ENCODE assay signal across 14 cellular contexts in the genomic region with DNA sequence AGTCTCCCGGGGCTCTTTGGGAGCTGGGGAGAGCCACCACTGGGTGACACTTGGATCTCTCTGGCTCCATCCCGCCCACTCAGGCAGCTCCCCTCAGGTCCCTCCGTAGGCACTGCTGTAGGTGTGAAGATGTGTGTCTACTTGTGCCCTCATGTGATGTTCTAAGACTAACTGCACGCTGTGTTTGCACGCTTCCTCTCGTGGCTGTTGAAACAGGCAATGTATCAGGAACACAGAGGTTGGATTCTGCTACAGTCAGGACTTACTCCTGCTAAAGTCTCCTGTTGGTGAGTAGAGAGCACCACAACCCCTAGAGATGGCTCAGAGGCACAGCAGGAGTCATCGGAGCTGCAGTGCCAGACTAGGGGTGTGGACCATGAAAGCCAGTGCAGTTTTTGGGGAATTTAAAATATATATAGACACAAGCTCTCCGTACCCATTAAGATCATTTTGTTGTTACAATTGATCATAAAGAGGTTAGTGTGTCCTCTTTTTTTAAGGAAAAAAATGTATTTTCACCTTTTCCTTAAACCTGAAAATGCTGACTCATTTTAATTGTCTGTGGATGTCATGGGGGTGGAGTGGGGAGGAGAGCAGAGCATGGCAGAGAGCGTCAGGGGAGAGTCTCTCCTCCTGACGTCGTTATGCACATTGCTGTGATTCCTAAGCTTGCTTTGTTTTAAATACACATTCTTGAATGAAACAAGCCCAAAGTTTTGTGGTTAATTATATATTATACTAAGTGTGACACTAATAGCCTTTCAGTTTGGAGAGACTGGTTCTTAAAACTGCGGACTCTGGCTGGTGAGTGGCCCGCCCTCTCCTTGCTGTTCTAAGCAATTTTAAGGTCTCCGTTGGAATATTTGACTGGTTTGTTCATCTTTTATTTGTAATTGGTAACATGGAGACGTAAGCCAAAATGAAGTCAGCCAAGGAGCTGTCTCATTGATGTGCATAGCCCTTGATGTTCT.
DNase-seq lines count a peak whose midpoint lies in the region; ATAC-seq and TF ChIP-seq lines count a peak whose summit lies in the region.
"Had no signal": no experiment of that assay in that cellular context is flagged by ENCODE, and none has a peak within 500 bp of the region (broad histone marks: within the 10 kb centered on the region; RNA-seq: fewer than 3 reads in every experiment).

No MANE protein-coding gene starts in this region.

- ATAC-seq in HG03571 (IDR thresholded peaks at IDR 0.05; ENCODE audit: unreplicated experiment): no peak
- no peak for ATAC-seq in HG02840 (IDR thresholded peaks at IDR 0.05; ENCODE audit: low FRiP score, unreplicated experiment)

- no peak overlapping the region for H3K4me3 ChIP-seq in AG04449 (ENCODE audit: low read depth, low read length)
- no peak overlapping the region for H3K4me3 ChIP-seq in HUES48 (ENCODE audit: low read depth, low read length)
- no peak overlapping the region for H3K4me3 ChIP-seq in muscle layer of duodenum (ENCODE audit: low read depth in 1 of 2, low read length in 2 of 2)

- DNase-seq in AG04449 (ENCODE audit: low read depth, low spot score) (peak; percentile 82), dedifferentiated amniotic fluid mesenchymal stem cell (ENCODE audit: extremely low spot score) (peak; percentile 53), NCI-H510A (lab: John Stamatoyannopoulos, UW) (no peak), T1000 (lab: John Stamatoyannopoulos, UW) (no peak)
- DNase-seq: activated effector memory CD4-positive, alpha-beta T cell treated with anti-CD3 and anti-CD28 coated beads, Interleukin-2, amount 50 U/mL, for 16 hours; CD4-positive, alpha-beta T cell; glutamatergic neuron; natural killer cell; NCI-H226; T-helper 1 cell had no signal

- peak; percentile 42 for TF ChIP-seq CTCF in AG04449 (IDR thresholded peaks at IDR 0.05; ENCODE audit: insufficient read depth, low read length, missing control alignments)

- POLR2A ChIA-PET in AG04449 (lab: Yijun Ruan, JAX): interaction anchor here (1.1 to 1.6 kb wide), 2 partner anchors 15 to 17 kb away, joined by 4 to 7 read pairs; a partner anchor contains a TSS

- peaks cover 79% of the 10 kb centered on the region for H3K36me3 ChIP-seq in HUES48 (ENCODE audit: control insufficient read depth, insufficient read depth, low read length)
- H3K36me3 ChIP-seq in muscle layer of duodenum (ENCODE audit: control insufficient read depth in 1 of 2, insufficient read depth in 2 of 2, low read length in 2 of 2): peaks cover 15 to 34% of the 10 kb centered on the region in 2 donors

- CTCF ChIA-PET in AG04449 (lab: Yijun Ruan, JAX): interaction anchor here (0.6 to 1.6 kb wide), 7 partner anchors 9 to 34 kb away, joined by 3 to 6 read pairs (median 3); no protein-coding TSS in a partner anchor

- peak overlapping the region; percentile 26 for H3K27ac ChIP-seq in HUES48 (ENCODE audit: low read depth, low read length)
- H3K27ac ChIP-seq in muscle layer of duodenum (ENCODE audit: low read length): peak overlapping the region; percentile 27

- peaks cover 16% of the 10 kb centered on the region for H3K4me1 ChIP-seq in HUES48 (ENCODE audit: control insufficient read depth, insufficient read depth, low read length)
- H3K4me1 ChIP-seq in muscle layer of duodenum (ENCODE audit: control insufficient read depth in 1 of 2, insufficient read depth in 2 of 2, low read length in 2 of 2): peaks cover 0 to 31% of the 10 kb centered on the region in 2 donors

- H3K9ac ChIP-seq in HUES48 (ENCODE audit: low read depth, low read length): no peak overlapping the region

- H3K27me3 ChIP-seq in HUES48 (ENCODE audit: control insufficient read depth, insufficient read depth, low read length): no peaks in the 10 kb centered on the region
- H3K27me3 ChIP-seq in muscle layer of duodenum (ENCODE audit: low read depth, low read length): no peaks in the 10 kb centered on the region

- no peaks in the 10 kb centered on the region for H3K9me3 ChIP-seq in HUES48 (ENCODE audit: control insufficient read depth, insufficient read depth, low read length)
- H3K9me3 ChIP-seq in muscle layer of duodenum (ENCODE audit: control insufficient read depth in 1 of 2, low read length in 2 of 2): no peaks in the 10 kb centered on the region

Comparison
In these comparisons a context has a peak if more than half of its experiments do, and no peak if none do; other contexts are left out.
1. DNase-seq: peak in AG04449 (single experiment) and dedifferentiated amniotic fluid mesenchymal stem cell (single experiment); none in NCI-H510A (single experiment) and T1000 (single experiment).